In the genomic region with DNA sequence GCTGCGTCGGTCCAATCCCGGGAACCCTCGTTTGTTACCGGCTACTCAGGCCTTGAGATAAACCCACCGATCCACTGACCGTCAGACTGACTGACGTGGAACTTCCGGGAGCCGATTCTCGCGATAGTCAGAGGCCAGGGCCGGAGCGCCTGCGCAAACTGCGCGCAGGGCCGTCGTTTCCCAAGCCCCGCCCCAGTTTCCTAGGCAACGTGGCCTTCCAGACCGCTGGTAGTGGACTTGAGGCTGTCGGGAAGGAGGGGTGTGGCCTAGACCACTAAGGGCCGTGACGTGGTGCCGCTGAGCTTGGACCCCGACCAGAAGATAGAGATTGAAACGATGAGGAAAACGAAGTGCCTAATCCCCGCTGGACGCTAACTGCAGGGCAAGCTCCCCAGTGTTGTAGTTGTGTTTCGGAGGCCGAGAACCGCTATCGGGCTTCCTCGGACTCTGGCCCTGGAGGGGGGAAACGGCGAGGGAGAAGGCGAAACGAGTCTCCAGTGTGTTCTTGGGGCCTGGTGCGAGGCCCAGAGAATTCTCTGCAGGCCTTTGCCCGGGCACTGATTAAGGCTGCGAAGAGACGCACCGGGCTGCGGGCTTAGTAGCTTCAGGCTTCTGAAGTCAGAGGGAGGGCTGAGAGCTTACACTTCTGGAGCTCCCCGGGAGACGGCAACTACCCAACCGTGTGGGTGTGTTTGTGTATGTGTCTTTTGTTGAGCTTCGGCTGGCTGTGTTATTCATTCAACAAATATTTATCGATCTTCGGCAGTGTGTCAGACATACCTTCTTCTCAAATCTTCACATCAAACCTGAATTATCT, we compare ENCODE assay signal across 1 cellular context.
TF ChIP-seq lines count a peak whose summit lies in the region.

Gene COPB2 (minus strand): TSS at position 96 of the 817 bp plus-strand sequence. CDS start 97 bp downstream, outside the sequence.

TF ChIP-seq in K562, 482 proteins besides CTCF, POLR2A, EP300 and RAD21 (continued from another document and continues in another):
- no peak; the same call in 1 of the 2 replicates for TF ChIP-seq ZNF740 (CRISPR knock-in tag; IDR thresholded peaks at IDR 0.05)
- no peak for TF ChIP-seq ZNF740 (tag; IDR thresholded peaks at IDR 0.05)
- TF ChIP-seq, protein P1, sequence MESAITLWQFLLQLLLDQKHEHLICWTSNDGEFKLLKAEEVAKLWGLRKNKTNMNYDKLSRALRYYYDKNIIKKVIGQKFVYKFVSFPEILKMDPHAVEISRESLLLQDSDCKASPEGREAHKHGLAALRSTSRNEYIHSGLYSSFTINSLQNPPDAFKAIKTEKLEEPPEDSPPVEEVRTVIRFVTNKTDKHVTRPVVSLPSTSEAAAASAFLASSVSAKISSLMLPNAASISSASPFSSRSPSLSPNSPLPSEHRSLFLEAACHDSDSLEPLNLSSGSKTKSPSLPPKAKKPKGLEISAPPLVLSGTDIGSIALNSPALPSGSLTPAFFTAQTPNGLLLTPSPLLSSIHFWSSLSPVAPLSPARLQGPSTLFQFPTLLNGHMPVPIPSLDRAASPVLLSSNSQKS (CRISPR knock-in tag; IDR thresholded peaks at IDR 0.05): no peak
- no peak for TF ChIP-seq ZNF324 (CRISPR knock-in tag; IDR thresholded peaks at IDR 0.05)
- TF ChIP-seq PHF20 (IDR thresholded peaks at IDR 0.05; ENCODE audit: partially characterized antibody): no peak
- TF ChIP-seq PHB2 (IDR thresholded peaks at IDR 0.05; ENCODE audit: low read depth): no peak
- no peak; the same call in 1 of the 2 replicates for TF ChIP-seq NFE2 (IDR thresholded peaks at IDR 0.05; ENCODE audit: low read depth)
- no peak for TF ChIP-seq IRF1 (CRISPR knock-in tag; IDR thresholded peaks at IDR 0.05; ENCODE audit: borderline replicate concordance)
- TF ChIP-seq MAFF (IDR thresholded peaks at IDR 0.05; ENCODE audit: low read length): peak; percentile 76; the same call in 1 of the 2 replicates
- TF ChIP-seq FOXA1 (IDR thresholded peaks at IDR 0.05; ENCODE audit: borderline replicate concordance): no peak
- peak; percentile 44; the same call in 1 of the 2 replicates for TF ChIP-seq MBD2 (IDR thresholded peaks at IDR 0.05; ENCODE audit: borderline replicate concordance, low read depth)
- TF ChIP-seq RBM34 (IDR thresholded peaks at IDR 0.05; ENCODE audit: borderline replicate concordance, insufficient read depth, low read length): no peak
- TF ChIP-seq TBL1XR1 (IDR thresholded peaks at IDR 0.05; ENCODE audit: low read length in 2 of 2): no peak
- peak; percentile 83 for TF ChIP-seq ZNF239 (CRISPR knock-in tag; IDR thresholded peaks at IDR 0.05)
- no peak for TF ChIP-seq ZNF316 (IDR thresholded peaks at IDR 0.05)
- TF ChIP-seq ILK (tag; IDR thresholded peaks at IDR 0.05; ENCODE audit: borderline replicate concordance, low read depth): no peak
- no peak for TF ChIP-seq KLF16 (IDR thresholded peaks at IDR 0.05)
- TF ChIP-seq, protein P2, sequence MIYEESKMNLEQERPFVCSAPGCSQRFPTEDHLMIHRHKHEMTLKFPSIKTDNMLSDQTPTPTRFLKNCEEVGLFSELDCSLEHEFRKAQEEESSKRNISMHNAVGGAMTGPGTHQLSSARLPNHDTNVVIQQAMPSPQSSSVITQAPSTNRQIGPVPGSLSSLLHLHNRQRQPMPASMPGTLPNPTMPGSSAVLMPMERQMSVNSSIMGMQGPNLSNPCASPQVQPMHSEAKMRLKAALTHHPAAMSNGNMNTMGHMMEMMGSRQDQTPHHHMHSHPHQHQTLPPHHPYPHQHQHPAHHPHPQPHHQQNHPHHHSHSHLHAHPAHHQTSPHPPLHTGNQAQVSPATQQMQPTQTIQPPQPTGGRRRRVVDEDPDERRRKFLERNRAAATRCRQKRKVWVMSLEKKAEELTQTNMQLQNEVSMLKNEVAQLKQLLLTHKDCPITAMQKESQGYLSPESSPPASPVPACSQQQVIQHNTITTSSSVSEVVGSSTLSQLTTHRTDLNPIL (CRISPR knock-in tag; IDR thresholded peaks at IDR 0.05): no peak
- no peak for TF ChIP-seq PCBP2 (IDR thresholded peaks at IDR 0.05; ENCODE audit: low read depth, low read length, poor library complexity, severe bottlenecking)
- no peak for TF ChIP-seq ZNF41 (CRISPR knock-in tag; conservative IDR thresholded peaks at IDR 0.05)
- TF ChIP-seq ZNF586 (CRISPR knock-in tag; conservative IDR thresholded peaks at IDR 0.05): no peak
- TF ChIP-seq TRIM28 (IDR thresholded peaks at IDR 0.05): no peak
- TF ChIP-seq SIX5 (IDR thresholded peaks at IDR 0.05; ENCODE audit: borderline replicate concordance in 1 of 2, insufficient read depth in 1 of 2, low read depth in 1 of 2, low read length in 2 of 2): no peak
- TF ChIP-seq, protein P3, sequence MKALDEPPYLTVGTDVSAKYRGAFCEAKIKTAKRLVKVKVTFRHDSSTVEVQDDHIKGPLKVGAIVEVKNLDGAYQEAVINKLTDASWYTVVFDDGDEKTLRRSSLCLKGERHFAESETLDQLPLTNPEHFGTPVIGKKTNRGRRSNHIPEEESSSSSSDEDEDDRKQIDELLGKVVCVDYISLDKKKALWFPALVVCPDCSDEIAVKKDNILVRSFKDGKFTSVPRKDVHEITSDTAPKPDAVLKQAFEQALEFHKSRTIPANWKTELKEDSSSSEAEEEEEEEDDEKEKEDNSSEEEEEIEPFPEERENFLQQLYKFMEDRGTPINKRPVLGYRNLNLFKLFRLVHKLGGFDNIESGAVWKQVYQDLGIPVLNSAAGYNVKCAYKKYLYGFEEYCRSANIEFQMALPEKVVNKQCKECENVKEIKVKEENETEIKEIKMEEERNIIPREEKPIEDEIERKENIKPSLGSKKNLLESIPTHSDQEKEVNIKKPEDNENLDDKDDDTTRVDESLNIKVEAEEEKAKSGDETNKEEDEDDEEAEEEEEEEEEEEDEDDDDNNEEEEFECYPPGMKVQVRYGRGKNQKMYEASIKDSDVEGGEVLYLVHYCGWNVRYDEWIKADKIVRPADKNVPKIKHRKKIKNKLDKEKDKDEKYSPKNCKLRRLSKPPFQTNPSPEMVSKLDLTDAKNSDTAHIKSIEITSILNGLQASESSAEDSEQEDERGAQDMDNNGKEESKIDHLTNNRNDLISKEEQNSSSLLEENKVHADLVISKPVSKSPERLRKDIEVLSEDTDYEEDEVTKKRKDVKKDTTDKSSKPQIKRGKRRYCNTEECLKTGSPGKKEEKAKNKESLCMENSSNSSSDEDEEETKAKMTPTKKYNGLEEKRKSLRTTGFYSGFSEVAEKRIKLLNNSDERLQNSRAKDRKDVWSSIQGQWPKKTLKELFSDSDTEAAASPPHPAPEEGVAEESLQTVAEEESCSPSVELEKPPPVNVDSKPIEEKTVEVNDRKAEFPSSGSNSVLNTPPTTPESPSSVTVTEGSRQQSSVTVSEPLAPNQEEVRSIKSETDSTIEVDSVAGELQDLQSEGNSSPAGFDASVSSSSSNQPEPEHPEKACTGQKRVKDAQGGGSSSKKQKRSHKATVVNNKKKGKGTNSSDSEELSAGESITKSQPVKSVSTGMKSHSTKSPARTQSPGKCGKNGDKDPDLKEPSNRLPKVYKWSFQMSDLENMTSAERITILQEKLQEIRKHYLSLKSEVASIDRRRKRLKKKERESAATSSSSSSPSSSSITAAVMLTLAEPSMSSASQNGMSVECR (CRISPR knock-in tag; IDR thresholded peaks at IDR 0.05): peak; percentile 19; the same call in 1 of the 2 replicates
- peak; percentile 13; the same call in 1 of the 2 replicates for TF ChIP-seq MYC (IDR thresholded peaks at IDR 0.05; ENCODE audit: low read depth, low read length)
- TF ChIP-seq MYC (CRISPR knock-in tag; IDR thresholded peaks at IDR 0.05; ENCODE audit: borderline replicate concordance, low read depth): 0 out of 2 replicates have a peak, but pooled peaks have one; percentile 6
- TF ChIP-seq ZBTB8A (IDR thresholded peaks at IDR 0.05; ENCODE audit: partially characterized antibody): no peak
- no peak for TF ChIP-seq E2F8 (IDR thresholded peaks at IDR 0.05; ENCODE audit: low read depth, partially characterized antibody)
- TF ChIP-seq ZBTB5 (IDR thresholded peaks at IDR 0.05): no peak
- no peak for TF ChIP-seq BRD9 (IDR thresholded peaks at IDR 0.05; ENCODE audit: low read depth, partially characterized antibody)
- peak; percentile 75 for TF ChIP-seq KDM5B (IDR thresholded peaks at IDR 0.05; ENCODE audit: insufficient replicate concordance, low read depth, low read length)
- TF ChIP-seq, protein P4, sequence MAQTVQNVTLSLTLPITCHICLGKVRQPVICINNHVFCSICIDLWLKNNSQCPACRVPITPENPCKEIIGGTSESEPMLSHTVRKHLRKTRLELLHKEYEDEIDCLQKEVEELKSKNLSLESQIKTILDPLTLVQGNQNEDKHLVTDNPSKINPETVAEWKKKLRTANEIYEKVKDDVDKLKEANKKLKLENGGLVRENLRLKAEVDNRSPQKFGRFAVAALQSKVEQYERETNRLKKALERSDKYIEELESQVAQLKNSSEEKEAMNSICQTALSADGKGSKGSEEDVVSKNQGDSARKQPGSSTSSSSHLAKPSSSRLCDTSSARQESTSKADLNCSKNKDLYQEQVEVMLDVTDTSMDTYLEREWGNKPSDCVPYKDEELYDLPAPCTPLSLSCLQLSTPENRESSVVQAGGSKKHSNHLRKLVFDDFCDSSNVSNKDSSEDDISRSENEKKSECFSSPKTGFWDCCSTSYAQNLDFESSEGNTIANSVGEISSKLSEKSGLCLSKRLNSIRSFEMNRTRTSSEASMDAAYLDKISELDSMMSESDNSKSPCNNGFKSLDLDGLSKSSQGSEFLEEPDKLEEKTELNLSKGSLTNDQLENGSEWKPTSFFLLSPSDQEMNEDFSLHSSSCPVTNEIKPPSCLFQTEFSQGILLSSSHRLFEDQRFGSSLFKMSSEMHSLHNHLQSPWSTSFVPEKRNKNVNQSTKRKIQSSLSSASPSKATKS (CRISPR knock-in tag; IDR thresholded peaks at IDR 0.05): no peak
- no peak for TF ChIP-seq NFYB (IDR thresholded peaks at IDR 0.05; ENCODE audit: extremely low read depth, insufficient read length)
- TF ChIP-seq CBX3 (IDR thresholded peaks at IDR 0.05; ENCODE audit: borderline replicate concordance in 1 of 2, low read length in 2 of 2): no peak
- TF ChIP-seq, protein P5, sequence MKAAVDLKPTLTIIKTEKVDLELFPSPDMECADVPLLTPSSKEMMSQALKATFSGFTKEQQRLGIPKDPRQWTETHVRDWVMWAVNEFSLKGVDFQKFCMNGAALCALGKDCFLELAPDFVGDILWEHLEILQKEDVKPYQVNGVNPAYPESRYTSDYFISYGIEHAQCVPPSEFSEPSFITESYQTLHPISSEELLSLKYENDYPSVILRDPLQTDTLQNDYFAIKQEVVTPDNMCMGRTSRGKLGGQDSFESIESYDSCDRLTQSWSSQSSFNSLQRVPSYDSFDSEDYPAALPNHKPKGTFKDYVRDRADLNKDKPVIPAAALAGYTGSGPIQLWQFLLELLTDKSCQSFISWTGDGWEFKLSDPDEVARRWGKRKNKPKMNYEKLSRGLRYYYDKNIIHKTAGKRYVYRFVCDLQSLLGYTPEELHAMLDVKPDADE (conservative IDR thresholded peaks at IDR 0.05; ENCODE audit: control insufficient read depth, low read depth, low read length): peak; percentile 52; the same call in 1 of the 2 replicates
- peak; percentile 72 for TF ChIP-seq NFIC (IDR thresholded peaks at IDR 0.05)
- TF ChIP-seq LEF1 (IDR thresholded peaks at IDR 0.05): 0 out of 2 replicates have a peak, but pooled peaks have one; percentile 22
